In genomic region chr20:63846938-63847373, GRCh38 we compare ENCODE assay signal across 1 cellular context.
TF ChIP-seq lines count a peak whose summit lies in the region.

No MANE protein-coding gene starts in this region.

TF ChIP-seq in K562, 482 proteins besides CTCF, POLR2A, EP300 and RAD21 (continued from another document and continues in another):
- TF ChIP-seq MAFF (IDR thresholded peaks at IDR 0.05; ENCODE audit: low read length): no peak
- no peak for TF ChIP-seq L3MBTL2 (IDR thresholded peaks at IDR 0.05)
- TF ChIP-seq NFRKB (IDR thresholded peaks at IDR 0.05; ENCODE audit: low read depth): peak; percentile 55; the same call in 1 of the 2 replicates
- peak; percentile 80 for TF ChIP-seq NCOA4 (IDR thresholded peaks at IDR 0.05; ENCODE audit: partially characterized antibody)
- TF ChIP-seq GATAD2A (IDR thresholded peaks at IDR 0.05): peak; percentile 73; the same call in 1 of the 2 replicates
- TF ChIP-seq ZNF592 (IDR thresholded peaks at IDR 0.05): no peak
- no peak for TF ChIP-seq FOXP1 (CRISPR knock-in tag; IDR thresholded peaks at IDR 0.05)
- no peak for TF ChIP-seq TFAM (CRISPR knock-in tag; conservative IDR thresholded peaks at IDR 0.05)
- no peak for TF ChIP-seq ZBTB11 (CRISPR knock-in tag; IDR thresholded peaks at IDR 0.05)
- TF ChIP-seq CREB3 (tag; conservative IDR thresholded peaks at IDR 0.05; ENCODE audit: low read depth): no peak
- no peak for TF ChIP-seq RFX5 (IDR thresholded peaks at IDR 0.05; ENCODE audit: low read depth, low read length)
- no peak for TF ChIP-seq HNRNPH1 (optimal IDR thresholded peaks at IDR 0.05; ENCODE audit: low read depth, low read length)
- TF ChIP-seq RUNX1 (IDR thresholded peaks at IDR 0.05; ENCODE audit: low read depth): no peak
- TF ChIP-seq PML (IDR thresholded peaks at IDR 0.05; ENCODE audit: low read length): no peak
- TF ChIP-seq ZNF449 (CRISPR knock-in tag; IDR thresholded peaks at IDR 0.05): no peak
- no peak for TF ChIP-seq FOXO4 (CRISPR knock-in tag; IDR thresholded peaks at IDR 0.05)
- TF ChIP-seq ZNF253 (CRISPR knock-in tag; conservative IDR thresholded peaks at IDR 0.05): no peak
- TF ChIP-seq MIER1 (IDR thresholded peaks at IDR 0.05; ENCODE audit: low read depth): peak; percentile 76; the same call in 1 of the 2 replicates
- TF ChIP-seq THRAP3 (IDR thresholded peaks at IDR 0.05; ENCODE audit: borderline replicate concordance): peak; percentile 74; the same call in 1 of the 2 replicates
- TF ChIP-seq ELF1 (tag; IDR thresholded peaks at IDR 0.05): no peak
- no peak for TF ChIP-seq MAX (CRISPR knock-in tag; IDR thresholded peaks at IDR 0.05)
- TF ChIP-seq DNMT1 (IDR thresholded peaks at IDR 0.05): no peak; the same call in 1 of the 2 replicates
- TF ChIP-seq HIVEP1 (CRISPR knock-in tag; IDR thresholded peaks at IDR 0.05): no peak
- TF ChIP-seq EZH2 (IDR thresholded peaks at IDR 0.05; ENCODE audit: borderline replicate concordance, low read depth, low read length): no peak
- TF ChIP-seq ZNF518B (CRISPR knock-in tag; IDR thresholded peaks at IDR 0.05): no peak
- TF ChIP-seq DEAF1 (CRISPR knock-in tag; IDR thresholded peaks at IDR 0.05): no peak
- no peak for TF ChIP-seq RBM34 (IDR thresholded peaks at IDR 0.05; ENCODE audit: borderline replicate concordance, insufficient read depth, low read length)
- no peak; the same call in 1 of the 2 replicates for TF ChIP-seq CBX1 (IDR thresholded peaks at IDR 0.05; ENCODE audit: low read depth)
- TF ChIP-seq E2F6 (IDR thresholded peaks at IDR 0.05; ENCODE audit: borderline replicate concordance in 1 of 2, extremely low read depth in 1 of 2, insufficient read depth in 1 of 2, insufficient read length in 1 of 2, low read depth in 1 of 2, low read length in 1 of 2, poor library complexity in 1 of 2, severe bottlenecking in 1 of 2): no peak
- peak; percentile 87 for TF ChIP-seq ARHGAP35 (IDR thresholded peaks at IDR 0.05; ENCODE audit: partially characterized antibody)
- TF ChIP-seq HOXB6 (CRISPR knock-in tag; IDR thresholded peaks at IDR 0.05; ENCODE audit: borderline replicate concordance): no peak
- no peak for TF ChIP-seq HDAC3 (IDR thresholded peaks at IDR 0.05; ENCODE audit: borderline replicate concordance, partially characterized antibody)
- TF ChIP-seq SRSF9 (IDR thresholded peaks at IDR 0.05; ENCODE audit: borderline replicate concordance, low read depth, low read length): no peak
- TF ChIP-seq NFIX (CRISPR knock-in tag; IDR thresholded peaks at IDR 0.05; ENCODE audit: low read depth): no peak
- no peak for TF ChIP-seq BRD4 (IDR thresholded peaks at IDR 0.05)
- TF ChIP-seq TAF9B (IDR thresholded peaks at IDR 0.05; ENCODE audit: partially characterized antibody): no peak
- TF ChIP-seq ATF2 (CRISPR knock-in tag; IDR thresholded peaks at IDR 0.05): no peak
- TF ChIP-seq HES1 (IDR thresholded peaks at IDR 0.05; ENCODE audit: low read depth): no peak
- TF ChIP-seq ZNF184 (CRISPR knock-in tag; IDR thresholded peaks at IDR 0.05): no peak
- TF ChIP-seq RBM25 (IDR thresholded peaks at IDR 0.05; ENCODE audit: low read depth, low read length, severe bottlenecking): no peak
- TF ChIP-seq DMBX1 (CRISPR knock-in tag; IDR thresholded peaks at IDR 0.05; ENCODE audit: borderline replicate concordance): no peak
- no peak for TF ChIP-seq JUND (IDR thresholded peaks at IDR 0.05; ENCODE audit: borderline replicate concordance, low read depth, low read length)
- TF ChIP-seq JUND (tag; IDR thresholded peaks at IDR 0.05; ENCODE audit: borderline replicate concordance, low read depth, low read length): no peak; the same call in 2 of the 3 replicates
- no peak for TF ChIP-seq SP1 (CRISPR knock-in tag; IDR thresholded peaks at IDR 0.05)
- TF ChIP-seq SMAD1 (IDR thresholded peaks at IDR 0.05; ENCODE audit: low read depth, low read length, partially characterized antibody): no peak
